In the genomic region with DNA sequence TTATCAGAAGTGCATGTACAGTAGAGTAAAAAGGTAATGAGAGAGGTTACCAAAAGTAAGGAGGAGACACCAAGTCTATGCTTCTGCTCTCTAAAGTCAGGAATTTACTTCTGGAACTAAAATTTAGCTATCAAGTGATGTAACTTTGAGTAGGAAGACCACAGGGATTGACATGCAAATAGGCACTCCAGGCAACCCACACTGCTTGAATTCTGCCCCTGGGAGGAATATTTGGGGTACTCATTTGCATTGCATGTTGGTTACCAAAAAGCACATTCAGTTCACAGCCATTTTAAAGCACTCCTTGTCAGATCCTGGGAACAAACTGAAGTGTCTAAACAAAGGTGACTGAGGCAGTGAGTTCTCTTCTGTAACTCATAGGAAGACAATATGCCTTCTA, we compare ENCODE assay signal across 1 cellular context.
TF ChIP-seq lines count a peak whose summit lies in the region.

No MANE protein-coding gene starts in this region.

TF ChIP-seq in H1, 55 proteins besides CTCF, POLR2A, EP300 and RAD21:
- TF ChIP-seq EZH2 (IDR thresholded peaks at IDR 0.05; ENCODE audit: low read depth, low read length, severe bottlenecking) (no peak), YY1 (IDR thresholded peaks at IDR 0.05; ENCODE audit: low read depth, low read length) (peak; percentile 27; the same call in 1 of the 2 replicates), SIRT6 (IDR thresholded peaks at IDR 0.05; ENCODE audit: low read length) (no peak), CEBPB (IDR thresholded peaks at IDR 0.05; ENCODE audit: low read depth, low read length) (peak; percentile 30; the same call in 1 of the 2 replicates), MAFK (IDR thresholded peaks at IDR 0.05; ENCODE audit: low read depth, low read length) (no peak), SP4 (IDR thresholded peaks at IDR 0.05; ENCODE audit: low read length) (no peak), HDAC2 (IDR thresholded peaks at IDR 0.05; ENCODE audit: borderline replicate concordance in 1 of 2, low read depth in 2 of 2, low read length in 2 of 2) (peak in 1 of 2 experiments; percentile 35; a peak in 1 of 4 replicates), HDAC6 (IDR thresholded peaks at IDR 0.05; ENCODE audit: low read depth, low read length) (no peak), RBBP5 (IDR thresholded peaks at IDR 0.05; ENCODE audit: borderline replicate concordance, low read depth, low read length) (no peak)
